In genomic region chr3:14651440-14652251, GRCh38 we compare ENCODE assay signal across 8 cellular contexts. TPM values are rescaled to one million over a fixed set of nuclear protein-coding genes. Genes with fewer than 3 reads are reported as not detected.
DNase-seq lines count a peak whose midpoint lies in the region; ATAC-seq and TF ChIP-seq lines count a peak whose summit lies in the region.

Gene CCDC174 (plus strand): TSS chr3:14651762. CDS start chr3:14651837, 75 bp downstream.

- H4K20me1 ChIP-seq in SK-N-SH (ENCODE audit: insufficient read depth) = no peaks in the 10 kb centered on the region

- TF ChIP-seq POLR2A in suprapubic skin (IDR thresholded peaks at IDR 0.05) = peak; percentile 62 to 86

- peak within 1 kb of the TSS; percentile 89 for H3K9ac ChIP-seq in SK-N-SH

- H3K79me2 ChIP-seq in SK-N-SH (ENCODE audit: insufficient read depth) = peaks cover 31% of the 10 kb centered on the region

- POLR2A ChIA-PET in SK-N-SH (lab: Yijun Ruan, JAX) = interaction anchor here (0.7 to 1.8 kb wide), 12 partner anchors 12 to 448 kb away, joined by 3 to 6 read pairs (median 5); partner anchors contain the start of gene RBSN

- TF ChIP-seq CTCF in SK-N-SH (IDR thresholded peaks at IDR 0.05) = no peak
- TF ChIP-seq CTCF in suprapubic skin (IDR thresholded peaks at IDR 0.05) = no peak

- TF ChIP-seq EP300 in SK-N-SH (IDR thresholded peaks at IDR 0.05; ENCODE audit: borderline replicate concordance in 1 of 2, low read depth in 1 of 2, low read length in 1 of 2) (peak in 1 of 2 experiments; percentile 60; a peak in 1 of 4 replicates), suprapubic skin (IDR thresholded peaks at IDR 0.05) (no peak)

- DNase-seq in GM04504 (ENCODE audit: low read depth) = peak; percentile 99
- DNase-seq in NCI-H1048 (lab: John Stamatoyannopoulos, UW) = peak; percentile 94
- DNase-seq in SK-N-SH = peak; percentile 84
- DNase-seq in activated naive CD4-positive, alpha-beta T cell treated with anti-CD3 and anti-CD28 coated beads, Interleukin-2, amount 50 U/mL, for 16 hours = peak; percentile 94
- DNase-seq in globus pallidus (ENCODE audit: low spot score) = peak; percentile 100
- peak; percentile 81 to 99 (median 96) for DNase-seq in nucleus accumbens (lab: John Stamatoyannopoulos, UW)
- peak; percentile 96 for DNase-seq in suprapubic skin (ENCODE audit: low spot score in 2 of 2)

- H3K4me3 ChIP-seq in SK-N-SH (ENCODE audit: low read depth in 2 of 2, low read length in 1 of 2) = peak within 1 kb of the TSS; percentile 94 to 99
- peak within 1 kb of the TSS; percentile 94 for H3K4me3 ChIP-seq in suprapubic skin

- ATAC-seq in HG02571 (IDR thresholded peaks at IDR 0.05; ENCODE audit: unreplicated experiment) = peak; percentile 99

- WGBS in SK-N-SH (ENCODE audit: low lambda C conversion rate) = 1% methylated on average over 25 of the region's 47 CpGs
- under 1% methylated on average over 41 of the region's 47 CpGs for WGBS in suprapubic skin

- no peaks in the 10 kb centered on the region for H3K9me2 ChIP-seq in SK-N-SH

- H3K36me3 ChIP-seq in SK-N-SH (replicated peaks in 1 of 2; ENCODE audit: control insufficient read depth in 1 of 2, insufficient read depth in 2 of 2, low read length in 1 of 2) (peaks cover 28 to 29% of the 10 kb centered on the region in 2 experiments), suprapubic skin (peaks cover 18% of the 10 kb centered on the region)

- H2AFZ ChIP-seq in SK-N-SH (ENCODE audit: low read depth) = peak within 1 kb of the TSS; percentile 87

- H3K9me3 ChIP-seq in SK-N-SH (no peaks in the 10 kb centered on the region), suprapubic skin (no peaks in the 10 kb centered on the region)

- peak within 1 kb of the TSS; percentile 92 for H3K4me2 ChIP-seq in SK-N-SH

- no peak for TF ChIP-seq RAD21 in SK-N-SH (IDR thresholded peaks at IDR 0.05; ENCODE audit: low read length)

- H3F3A ChIP-seq in SK-N-SH (replicated peaks; ENCODE audit: insufficient read depth) = peaks cover 4% of the 10 kb centered on the region

- peak within 1 kb of the TSS; percentile 77 to 78 for H3K27ac ChIP-seq in SK-N-SH (ENCODE audit: low read depth in 2 of 2, low read length in 1 of 2)
- H3K27ac ChIP-seq in suprapubic skin = peak within 1 kb of the TSS; percentile 93

- CTCF ChIA-PET in SK-N-SH (lab: Yijun Ruan, JAX) = interaction anchor here (0.6 to 2.0 kb wide), 12 partner anchors 15 to 366 kb away, joined by 3 to 9 read pairs (median 3); partner anchors contain the start of gene C3orf20

- H3K27me3 ChIP-seq in SK-N-SH (ENCODE audit: insufficient read depth) (no peaks in the 10 kb centered on the region), suprapubic skin (no peaks in the 10 kb centered on the region)

- H3K4me1 ChIP-seq in SK-N-SH (ENCODE audit: control insufficient read depth in 1 of 2, insufficient read depth in 2 of 2, low read depth in 1 of 2, low read length in 1 of 2) (peaks cover 14 to 16% of the 10 kb centered on the region in 2 experiments; a peak in 3 of 4 replicates), suprapubic skin (peaks cover 20% of the 10 kb centered on the region)

TF ChIP-seq in SK-N-SH, 30 proteins besides CTCF, POLR2A, EP300 and RAD21 (continues in another document):
- TF ChIP-seq RFX5 (IDR thresholded peaks at IDR 0.05; ENCODE audit: low read length) = no peak
- no peak for TF ChIP-seq EZH2phosphoT487 (IDR thresholded peaks at IDR 0.05; ENCODE audit: borderline replicate concordance, low read depth)
- TF ChIP-seq USF1 (IDR thresholded peaks at IDR 0.05; ENCODE audit: borderline replicate concordance, low read depth) = no peak
- peak; percentile 72 for TF ChIP-seq TAF1 (IDR thresholded peaks at IDR 0.05; ENCODE audit: borderline replicate concordance, low read depth, low read length)
- TF ChIP-seq TCF12 (IDR thresholded peaks at IDR 0.05) = peak; percentile 45; the same call in 1 of the 2 replicates
- peak; percentile 100 for TF ChIP-seq YY1 (IDR thresholded peaks at IDR 0.05; ENCODE audit: low read depth)
- peak; percentile 87 for TF ChIP-seq GABPA (IDR thresholded peaks at IDR 0.05; ENCODE audit: low read depth)
- TF ChIP-seq ELF1 (IDR thresholded peaks at IDR 0.05) = peak; percentile 99
- TF ChIP-seq USF2 (IDR thresholded peaks at IDR 0.05; ENCODE audit: borderline replicate concordance, low read depth, low read length) = no peak
- TF ChIP-seq FOXM1 (IDR thresholded peaks at IDR 0.05; ENCODE audit: low read depth) = no peak
- no peak for TF ChIP-seq PBX3 (IDR thresholded peaks at IDR 0.05)
- TF ChIP-seq RXRA (IDR thresholded peaks at IDR 0.05; ENCODE audit: borderline replicate concordance, low read depth) = no peak
- peak; percentile 59 for TF ChIP-seq GATA2 (CRISPR knock-in tag; IDR thresholded peaks at IDR 0.05)
- peak; percentile 80 for TF ChIP-seq NRF1 (IDR thresholded peaks at IDR 0.05; ENCODE audit: low read depth, low read length)
- TF ChIP-seq POLR2AphosphoS5 (IDR thresholded peaks at IDR 0.05; ENCODE audit: low read depth, low read length) = peak; percentile 91
- no peak for TF ChIP-seq IRF3 (IDR thresholded peaks at IDR 0.05; ENCODE audit: low read depth, low read length)
- peak; percentile 90 for TF ChIP-seq ZBTB33 (IDR thresholded peaks at IDR 0.05; ENCODE audit: borderline replicate concordance, low read depth)
- no peak for TF ChIP-seq SMC3 (IDR thresholded peaks at IDR 0.05; ENCODE audit: low read depth, low read length)
- TF ChIP-seq MAX (IDR thresholded peaks at IDR 0.05; ENCODE audit: low read depth) = 0 out of 2 replicates have a peak, but pooled peaks have one; percentile 20
- peak; percentile 89 for TF ChIP-seq MXI1 (IDR thresholded peaks at IDR 0.05; ENCODE audit: low read depth, low read length)
- TF ChIP-seq FOXJ3 (CRISPR knock-in tag; IDR thresholded peaks at IDR 0.05) = peak; percentile 78
- TF ChIP-seq JUND (IDR thresholded peaks at IDR 0.05) = no peak
- no peak for TF ChIP-seq NFIC (IDR thresholded peaks at IDR 0.05; ENCODE audit: borderline replicate concordance)
- TF ChIP-seq CHD2 (IDR thresholded peaks at IDR 0.05; ENCODE audit: low read length, partially characterized antibody) = peak; percentile 97
- peak; percentile 35; the same call in 1 of the 2 replicates for TF ChIP-seq SIN3A (IDR thresholded peaks at IDR 0.05; ENCODE audit: borderline replicate concordance, low read depth, low read length)
- 0 out of 2 replicates have a peak, but pooled peaks have one; percentile 41 for TF ChIP-seq RCOR1 (IDR thresholded peaks at IDR 0.05; ENCODE audit: low read length)

RNA-seq across cellular contexts. Expression of gene CCDC174, which starts in this region (rescaled TPM):
- polyA plus RNA-seq in SK-N-SH (2012; rRNA removed) = 6.6 and 8.5 TPM in 2 replicates
- polyA plus RNA-seq in SK-N-SH (2012; cell fraction: cytosol; rRNA removed) = 7.5 and 9.3 TPM in 2 replicates
- polyA plus RNA-seq in SK-N-SH (2012; cell fraction: nucleus; rRNA removed) = 15.9 and 19.3 TPM in 2 replicates
- total RNA-seq in suprapubic skin = 10 to 100 TPM; 11.2 to 39.3 (median 14.6) TPM

Comparison
In these comparisons a context has a peak if more than half of its experiments do, and no peak if none do; other contexts are left out.
1. Peak in every context shown above with its lines: DNase-seq, ATAC-seq, H3K4me3 ChIP-seq and H3K27ac ChIP-seq.